In the genomic region with DNA sequence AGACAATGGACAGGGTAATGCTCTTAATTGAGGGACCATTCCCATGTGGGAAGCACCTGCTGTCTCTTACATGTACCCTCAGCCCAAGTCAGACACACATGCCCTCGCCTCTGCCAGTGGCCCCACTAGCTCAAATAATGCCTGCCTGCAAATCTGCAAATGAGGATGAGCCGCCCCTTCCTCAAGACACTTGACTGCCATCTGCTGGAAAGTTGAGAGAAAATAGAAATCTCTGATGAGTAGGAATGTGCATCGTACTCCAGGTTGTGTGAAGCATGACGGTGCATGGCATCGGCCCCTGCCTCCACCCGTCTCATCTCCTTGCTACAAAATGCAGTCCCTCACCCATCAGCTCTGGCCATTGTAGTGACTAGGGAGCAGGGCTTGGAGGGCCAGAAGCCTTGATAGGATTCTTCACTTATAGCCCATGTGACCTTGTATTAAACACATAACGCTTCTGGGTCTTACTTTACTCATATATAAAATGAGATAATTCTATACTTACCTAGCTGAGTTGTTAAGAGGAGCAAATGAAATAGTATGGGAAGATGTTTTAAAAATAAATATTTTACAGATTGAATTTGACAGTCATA, we compare ENCODE assay signal across 8 cellular contexts. TPM values are rescaled to one million over a fixed set of nuclear protein-coding genes. Genes with fewer than 3 reads are reported as not detected.
DNase-seq lines count a peak whose midpoint lies in the region; ATAC-seq, FAIRE-seq and TF ChIP-seq lines count a peak whose summit lies in the region.

No MANE protein-coding gene starts in this region.

- no peak for FAIRE-seq in RCC 7860 (lab: Jason Lieb, UNC)

- DNase-seq in Daoy (ENCODE audit: low read depth) = peak; percentile 27
- DNase-seq in HT-29 (ENCODE audit: low spot score) = peak; percentile 8
- peak; percentile 8 for DNase-seq in RCC 7860 (ENCODE audit: low spot score)
- DNase-seq in endodermal cell = peak; percentile 75

- H3K4me2 ChIP-seq in parathyroid adenoma (ENCODE audit: low read length) = no peak overlapping the region

- no peaks in the 10 kb centered on the region for H3K36me3 Mint-ChIP-seq in endodermal cell (ENCODE audit: low read depth)

- H3K27ac ChIP-seq in endodermal cell (ENCODE audit: low read depth, low read length) = no peak overlapping the region
- no peak overlapping the region for H3K27ac ChIP-seq in parathyroid adenoma

- H3K9ac ChIP-seq in endodermal cell (ENCODE audit: extremely low read depth, low read length, poor library complexity, severe bottlenecking) (no peak overlapping the region), parathyroid adenoma (no peak overlapping the region)

- H3K4me3 ChIP-seq in endodermal cell (ENCODE audit: low read length) (no peak overlapping the region), parathyroid adenoma (ENCODE audit: low read depth, low read length) (no peak overlapping the region)

- H3K27me3 ChIP-seq in endodermal cell (ENCODE audit: control insufficient read depth, insufficient read depth, low read length, poor library complexity, severe bottlenecking) = peaks cover 59% of the 10 kb centered on the region
- H3K27me3 ChIP-seq in parathyroid adenoma (ENCODE audit: control insufficient read depth, insufficient read depth, low read length) = no peaks in the 10 kb centered on the region

- peaks cover 4% of the 10 kb centered on the region for H3K9me3 Mint-ChIP-seq in endodermal cell

- peaks cover 15% of the 10 kb centered on the region for H3K4me1 Mint-ChIP-seq in endodermal cell

- peaks cover 7% of the 10 kb centered on the region for H3K9me3 ChIP-seq in endodermal cell (ENCODE audit: control insufficient read depth, low read length)
- no peaks in the 10 kb centered on the region for H3K9me3 ChIP-seq in parathyroid adenoma (ENCODE audit: control insufficient read depth, low read length)

- no peak overlapping the region for H2AFZ ChIP-seq in parathyroid adenoma

- no peak overlapping the region for H3K27ac Mint-ChIP-seq in endodermal cell

- peaks cover 32% of the 10 kb centered on the region for H3K27me3 Mint-ChIP-seq in endodermal cell (ENCODE audit: insufficient read depth)

- H3K79me2 ChIP-seq in parathyroid adenoma = no peaks in the 10 kb centered on the region

- H3K4me1 ChIP-seq in endodermal cell (ENCODE audit: control insufficient read depth, insufficient read depth, low read length) (peaks cover 8% of the 10 kb centered on the region), parathyroid adenoma (no peaks in the 10 kb centered on the region)

- H3K36me3 ChIP-seq in endodermal cell (ENCODE audit: control insufficient read depth, insufficient read depth, low read length) = no peaks in the 10 kb centered on the region
- no peaks in the 10 kb centered on the region for H3K36me3 ChIP-seq in parathyroid adenoma (ENCODE audit: control insufficient read depth, insufficient read depth, low read length)

- TF ChIP-seq CTCF in endodermal cell (conservative IDR thresholded peaks at IDR 0.05) (peak; percentile 76), parathyroid adenoma (IDR thresholded peaks at IDR 0.05) (peak; percentile 26)

- H3K4me3 Mint-ChIP-seq in endodermal cell = no peak overlapping the region

- ATAC-seq in HG03196 (IDR thresholded peaks at IDR 0.05; ENCODE audit: unreplicated experiment) = no peak
- ATAC-seq in GM21529 (IDR thresholded peaks at IDR 0.05; ENCODE audit: unreplicated experiment) = no peak
- ATAC-seq in HG03108 (IDR thresholded peaks at IDR 0.05; ENCODE audit: unreplicated experiment) = no peak

- 22 to 34% methylated on average over 3 to 6 of the region's 7 CpGs for WGBS in endodermal cell (ENCODE audit: insufficient coverage in 1 of 2, insufficient read length in 1 of 2), 2 experiments

RNA-seq across cellular contexts. Expression of a gene that starts 6.3 kb away (rescaled TPM):
- 0.17 and 0.45 TPM in 2 replicates for total RNA-seq in Daoy (2014; rRNA removed; shearing (Covaris generic))
- not detected in 2 replicates for total RNA-seq in HT-29 (2014; rRNA removed; shearing (Covaris generic))
- total RNA-seq in endodermal cell = 1 to 10 TPM; 4.5 to 5.6 TPM
- polyA plus RNA-seq in endodermal cell (2013, experiment 1 of 2) = 0.85 TPM
- polyA plus RNA-seq in endodermal cell (2013, experiment 2 of 2) = 0.66 TPM

Comparison
In these comparisons a context has a peak if more than half of its experiments do, and no peak if none do; other contexts are left out.
1. DNase-seq: peak in every context shown above with its lines; median percentile 75 in endodermal cell; 27 in Daoy; 8 in HT-29; 8 in RCC 7860.